2 cellular contexts compared by ENCODE assay signal in the genomic region with DNA sequence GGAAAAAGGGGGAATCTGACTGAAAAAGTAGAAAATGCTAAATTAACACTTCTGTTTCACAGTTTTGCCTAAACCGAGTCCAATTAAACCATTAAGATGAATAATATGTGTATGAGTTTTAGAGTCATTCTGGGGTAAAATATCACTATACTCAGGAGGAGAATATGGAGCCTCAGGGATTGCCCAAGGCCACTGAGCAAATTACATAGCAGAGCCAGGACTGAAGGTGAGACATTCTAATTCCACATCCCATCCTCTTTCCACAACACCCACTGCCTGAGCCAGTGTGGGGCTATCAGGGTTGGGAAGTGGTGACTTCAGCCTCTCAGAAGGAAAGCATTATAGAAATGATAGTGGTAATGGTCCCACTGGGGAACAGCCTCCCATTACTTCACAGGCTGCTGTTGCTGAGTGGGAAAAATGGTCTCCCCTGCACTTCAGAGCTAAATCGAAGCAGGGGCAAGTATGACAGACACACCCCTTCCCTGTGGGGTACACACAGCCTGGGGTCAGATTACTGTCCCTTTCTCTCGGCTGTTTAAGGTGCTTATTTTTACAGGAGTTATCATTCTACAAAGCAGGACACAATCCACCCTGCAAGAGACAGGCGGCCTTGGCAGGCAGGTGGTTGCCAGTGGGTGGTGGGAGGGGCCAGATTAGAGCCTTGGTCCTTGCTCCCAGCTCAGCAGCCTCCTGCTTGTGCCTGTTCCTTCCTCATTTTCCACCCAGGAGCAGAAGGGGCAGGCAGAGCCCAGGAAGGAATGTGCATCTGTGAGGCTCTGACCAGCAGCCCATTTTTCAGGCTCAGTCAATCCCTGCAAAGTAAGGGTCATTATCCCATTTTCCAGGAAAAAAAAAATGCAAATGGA.
TF ChIP-seq lines count a peak whose summit lies in the region.

No MANE protein-coding gene starts in this region.

TF ChIP-seq in SK-N-SH, 30 proteins besides CTCF, POLR2A, EP300 and RAD21:
- TF ChIP-seq, protein P1, sequence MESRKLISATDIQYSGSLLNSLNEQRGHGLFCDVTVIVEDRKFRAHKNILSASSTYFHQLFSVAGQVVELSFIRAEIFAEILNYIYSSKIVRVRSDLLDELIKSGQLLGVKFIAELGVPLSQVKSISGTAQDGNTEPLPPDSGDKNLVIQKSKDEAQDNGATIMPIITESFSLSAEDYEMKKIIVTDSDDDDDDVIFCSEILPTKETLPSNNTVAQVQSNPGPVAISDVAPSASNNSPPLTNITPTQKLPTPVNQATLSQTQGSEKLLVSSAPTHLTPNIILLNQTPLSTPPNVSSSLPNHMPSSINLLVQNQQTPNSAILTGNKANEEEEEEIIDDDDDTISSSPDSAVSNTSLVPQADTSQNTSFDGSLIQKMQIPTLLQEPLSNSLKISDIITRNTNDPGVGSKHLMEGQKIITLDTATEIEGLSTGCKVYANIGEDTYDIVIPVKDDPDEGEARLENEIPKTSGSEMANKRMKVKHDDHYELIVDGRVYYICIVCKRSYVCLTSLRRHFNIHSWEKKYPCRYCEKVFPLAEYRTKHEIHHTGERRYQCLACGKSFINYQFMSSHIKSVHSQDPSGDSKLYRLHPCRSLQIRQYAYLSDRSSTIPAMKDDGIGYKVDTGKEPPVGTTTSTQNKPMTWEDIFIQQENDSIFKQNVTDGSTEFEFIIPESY (IDR thresholded peaks at IDR 0.05; ENCODE audit: borderline replicate concordance, low read depth) = no peak
- TF ChIP-seq FOXJ3 (CRISPR knock-in tag; IDR thresholded peaks at IDR 0.05) (no peak), TEAD4 (IDR thresholded peaks at IDR 0.05; ENCODE audit: borderline replicate concordance, insufficient read depth) (no peak), RCOR1 (IDR thresholded peaks at IDR 0.05; ENCODE audit: low read length) (no peak), SMC3 (IDR thresholded peaks at IDR 0.05; ENCODE audit: low read depth, low read length) (no peak), SIN3A (IDR thresholded peaks at IDR 0.05; ENCODE audit: borderline replicate concordance, low read depth, low read length) (no peak), ELF1 (IDR thresholded peaks at IDR 0.05) (no peak), GABPA (IDR thresholded peaks at IDR 0.05; ENCODE audit: low read depth) (no peak), TCF12 (IDR thresholded peaks at IDR 0.05) (no peak)
- TF ChIP-seq, protein P2, sequence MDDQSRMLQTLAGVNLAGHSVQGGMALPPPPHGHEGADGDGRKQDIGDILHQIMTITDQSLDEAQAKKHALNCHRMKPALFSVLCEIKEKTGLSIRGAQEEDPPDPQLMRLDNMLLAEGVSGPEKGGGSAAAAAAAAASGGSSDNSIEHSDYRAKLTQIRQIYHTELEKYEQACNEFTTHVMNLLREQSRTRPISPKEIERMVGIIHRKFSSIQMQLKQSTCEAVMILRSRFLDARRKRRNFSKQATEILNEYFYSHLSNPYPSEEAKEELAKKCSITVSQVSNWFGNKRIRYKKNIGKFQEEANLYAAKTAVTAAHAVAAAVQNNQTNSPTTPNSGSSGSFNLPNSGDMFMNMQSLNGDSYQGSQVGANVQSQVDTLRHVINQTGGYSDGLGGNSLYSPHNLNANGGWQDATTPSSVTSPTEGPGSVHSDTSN (IDR thresholded peaks at IDR 0.05) = no peak
- TF ChIP-seq, protein P3, sequence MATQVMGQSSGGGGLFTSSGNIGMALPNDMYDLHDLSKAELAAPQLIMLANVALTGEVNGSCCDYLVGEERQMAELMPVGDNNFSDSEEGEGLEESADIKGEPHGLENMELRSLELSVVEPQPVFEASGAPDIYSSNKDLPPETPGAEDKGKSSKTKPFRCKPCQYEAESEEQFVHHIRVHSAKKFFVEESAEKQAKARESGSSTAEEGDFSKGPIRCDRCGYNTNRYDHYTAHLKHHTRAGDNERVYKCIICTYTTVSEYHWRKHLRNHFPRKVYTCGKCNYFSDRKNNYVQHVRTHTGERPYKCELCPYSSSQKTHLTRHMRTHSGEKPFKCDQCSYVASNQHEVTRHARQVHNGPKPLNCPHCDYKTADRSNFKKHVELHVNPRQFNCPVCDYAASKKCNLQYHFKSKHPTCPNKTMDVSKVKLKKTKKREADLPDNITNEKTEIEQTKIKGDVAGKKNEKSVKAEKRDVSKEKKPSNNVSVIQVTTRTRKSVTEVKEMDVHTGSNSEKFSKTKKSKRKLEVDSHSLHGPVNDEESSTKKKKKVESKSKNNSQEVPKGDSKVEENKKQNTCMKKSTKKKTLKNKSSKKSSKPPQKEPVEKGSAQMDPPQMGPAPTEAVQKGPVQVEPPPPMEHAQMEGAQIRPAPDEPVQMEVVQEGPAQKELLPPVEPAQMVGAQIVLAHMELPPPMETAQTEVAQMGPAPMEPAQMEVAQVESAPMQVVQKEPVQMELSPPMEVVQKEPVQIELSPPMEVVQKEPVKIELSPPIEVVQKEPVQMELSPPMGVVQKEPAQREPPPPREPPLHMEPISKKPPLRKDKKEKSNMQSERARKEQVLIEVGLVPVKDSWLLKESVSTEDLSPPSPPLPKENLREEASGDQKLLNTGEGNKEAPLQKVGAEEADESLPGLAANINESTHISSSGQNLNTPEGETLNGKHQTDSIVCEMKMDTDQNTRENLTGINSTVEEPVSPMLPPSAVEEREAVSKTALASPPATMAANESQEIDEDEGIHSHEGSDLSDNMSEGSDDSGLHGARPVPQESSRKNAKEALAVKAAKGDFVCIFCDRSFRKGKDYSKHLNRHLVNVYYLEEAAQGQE (IDR thresholded peaks at IDR 0.05; ENCODE audit: low read depth, low read length) = no peak
- TF ChIP-seq, protein P4, sequence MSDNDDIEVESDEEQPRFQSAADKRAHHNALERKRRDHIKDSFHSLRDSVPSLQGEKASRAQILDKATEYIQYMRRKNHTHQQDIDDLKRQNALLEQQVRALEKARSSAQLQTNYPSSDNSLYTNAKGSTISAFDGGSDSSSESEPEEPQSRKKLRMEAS (IDR thresholded peaks at IDR 0.05; ENCODE audit: low read depth) = no peak

TF ChIP-seq in HepG2, 621 proteins besides CTCF, POLR2A, EP300 and RAD21:
- TF ChIP-seq SALL1 (CRISPR knock-in tag; IDR thresholded peaks at IDR 0.05) = peak; percentile 30; the same call in 1 of the 2 replicates
- TF ChIP-seq CHD2 (IDR thresholded peaks at IDR 0.05; ENCODE audit: low read depth, low read length) = no peak
